ENCODE assay signal across 17 cellular contexts in the genomic region with DNA sequence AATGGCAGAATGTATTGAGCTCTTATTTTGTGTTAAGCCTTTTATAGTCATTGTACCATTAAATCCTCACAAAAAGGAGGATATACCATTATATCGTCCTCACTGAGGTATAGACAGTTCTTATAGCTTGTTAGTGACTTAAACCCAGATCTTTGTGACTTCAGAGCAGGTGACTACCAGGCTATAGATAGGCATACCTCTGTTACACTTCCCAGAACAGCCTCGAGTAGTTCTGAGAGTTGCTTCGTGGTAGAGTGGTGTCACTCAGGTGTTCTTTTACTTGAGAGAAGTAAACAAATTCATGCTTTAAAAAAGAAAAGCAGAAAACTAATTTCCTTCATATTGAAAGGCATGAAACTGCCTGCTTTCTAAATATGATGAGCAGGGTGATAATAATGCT.
"Had no signal": no experiment of that assay in that cellular context is flagged by ENCODE, and none has a peak within 500 bp of the region (broad histone marks: within the 10 kb centered on the region; RNA-seq: fewer than 3 reads in every experiment).

No MANE protein-coding gene starts in this region.

- DNase-seq: activated CD4-positive, alpha-beta T cell treated with anti-CD3 and anti-CD28 coated beads for 1 hour; activated CD8-positive, alpha-beta memory T cell treated with anti-CD3 and anti-CD28 coated beads for 24 hours; activated effector memory CD4-positive, alpha-beta T cell treated with anti-CD3 and anti-CD28 coated beads, Interleukin-2, amount 50 U/mL, for 16 hours; aorta; dermis blood vessel endothelial cell; kidney; left ventricle myocardium superior; mesendoderm; spleen; stimulated activated CD4-positive, alpha-beta T cell treated with anti-CD3 and anti-CD28 coated beads, Interleukin-1b, Interleukin-23, amount 100 ng/mL, for 48 hours; stimulated activated naive CD4-positive, alpha-beta T cell; substantia nigra; T-helper 9 cell; transverse colon had no signal

- H3K27ac ChIP-seq: breast epithelium, gastroesophageal sphincter, spleen, transverse colon had no signal

- H3K4me1 ChIP-seq: breast epithelium, gastroesophageal sphincter, spleen had no signal

- H3K4me3 ChIP-seq: breast epithelium, gastroesophageal sphincter, spleen, transverse colon had no signal

- H3K36me3 ChIP-seq: breast epithelium, transverse colon had no signal

- ATAC-seq: gastroesophageal sphincter, left ventricle myocardium superior, sciatic nerve had no signal

- H3K27me3 ChIP-seq: breast epithelium, gastroesophageal sphincter, spleen, transverse colon had no signal

- H3K9me3 ChIP-seq: breast epithelium, gastroesophageal sphincter, spleen, transverse colon had no signal
